In genomic region chr13:91154954-91155353, GRCh38 we compare ENCODE assay signal across 11 cellular contexts.
DNase-seq lines count a peak whose midpoint lies in the region; ATAC-seq, FAIRE-seq and TF ChIP-seq lines count a peak whose summit lies in the region.
"Had no signal": no experiment of that assay in that cellular context is flagged by ENCODE, and none has a peak within 500 bp of the region (broad histone marks: within the 10 kb centered on the region; RNA-seq: fewer than 3 reads in every experiment).

No MANE protein-coding gene starts in this region.

- H3K4me2 ChIP-seq in astrocyte (ENCODE audit: low read length) (peak overlapping the region; percentile 50), smooth muscle cell (peak overlapping the region; percentile 39)

- peaks cover 12% of the 10 kb centered on the region for H3K4me1 Mint-ChIP-seq in astrocyte (ENCODE audit: low read depth, unreplicated experiment)
- no peaks in the 10 kb centered on the region for H3K4me1 Mint-ChIP-seq in effector memory CD8-positive, alpha-beta T cell (ENCODE audit: low read depth in 2 of 2)

- no peaks in the 10 kb centered on the region for H3K27me3 Mint-ChIP-seq in astrocyte (ENCODE audit: low read depth, unreplicated experiment)
- peaks cover 0 to 7% of the 10 kb centered on the region in 2 donors for H3K27me3 Mint-ChIP-seq in effector memory CD8-positive, alpha-beta T cell

- H4K20me1 ChIP-seq in astrocyte (ENCODE audit: insufficient read depth, low read length) (no peaks in the 10 kb centered on the region), smooth muscle cell (ENCODE audit: low read depth) (no peaks in the 10 kb centered on the region)

- TF ChIP-seq CTCF in astrocyte (IDR thresholded peaks at IDR 0.05; ENCODE audit: insufficient read depth, low read depth, low read length) (no peak), smooth muscle cell (IDR thresholded peaks at IDR 0.05; ENCODE audit: borderline replicate concordance, insufficient read depth, poor library complexity, severe bottlenecking) (no peak)

- H3K27ac Mint-ChIP-seq in astrocyte (ENCODE audit: unreplicated experiment): peak overlapping the region; percentile 51
- H3K27ac Mint-ChIP-seq in effector memory CD8-positive, alpha-beta T cell: no peak overlapping the region

- no peaks in the 10 kb centered on the region for H3K36me3 ChIP-seq in astrocyte (ENCODE audit: insufficient read depth, low read length)
- H3K36me3 ChIP-seq in smooth muscle cell (ENCODE audit: low read depth): no peaks in the 10 kb centered on the region

- no peaks in the 10 kb centered on the region for H3K9me3 ChIP-seq in astrocyte (ENCODE audit: insufficient read depth, low read depth, low read length)
- H3K9me3 ChIP-seq in smooth muscle cell (replicated peaks; ENCODE audit: low read depth): no peaks in the 10 kb centered on the region

- H3K4me3 Mint-ChIP-seq in astrocyte (ENCODE audit: unreplicated experiment): no peak overlapping the region
- no peak overlapping the region for H3K4me3 Mint-ChIP-seq in effector memory CD8-positive, alpha-beta T cell

- WGBS in smooth muscle cell (ENCODE audit: low lambda C conversion rate): 71% methylated on average over 3 of the region's 3 CpGs

- no peak overlapping the region for H3K4me3 ChIP-seq in astrocyte (ENCODE audit: insufficient read depth, low read depth, low read length)
- H3K4me3 ChIP-seq in smooth muscle cell: no peak overlapping the region

- H3K4me1 ChIP-seq in astrocyte (ENCODE audit: insufficient read depth, low read length) (no peaks in the 10 kb centered on the region), smooth muscle cell (ENCODE audit: low read depth) (peaks cover 10% of the 10 kb centered on the region)

- no peaks in the 10 kb centered on the region for H3K27me3 ChIP-seq in astrocyte (ENCODE audit: insufficient read depth, low read length)
- H3K27me3 ChIP-seq in smooth muscle cell (ENCODE audit: low read depth): no peaks in the 10 kb centered on the region

- H3K9me3 Mint-ChIP-seq in astrocyte (ENCODE audit: unreplicated experiment): no peaks in the 10 kb centered on the region
- no peaks in the 10 kb centered on the region for H3K9me3 Mint-ChIP-seq in effector memory CD8-positive, alpha-beta T cell

- no peak for DNase-seq in astrocyte (ENCODE audit: low read depth)
- no peak for DNase-seq in smooth muscle cell (lab: John Stamatoyannopoulos, UW; ENCODE audit: unreplicated experiment)
- DNase-seq in OCI-M2 (lab: John Stamatoyannopoulos, UW; ENCODE audit: unreplicated experiment): no peak
- DNase-seq in effector memory CD8-positive, alpha-beta T cell: no peak
- no peak for DNase-seq in mesenteric fat pad (ENCODE audit: low spot score)
- DNase-seq in UCSD-AML1 (lab: John Stamatoyannopoulos, UW; ENCODE audit: unreplicated experiment): no peak
- DNase-seq: effector memory CD4-positive, alpha-beta T cell; NCI-H2081 had no signal

- H3F3A ChIP-seq in smooth muscle cell (ENCODE audit: low read depth): no peaks in the 10 kb centered on the region

- H3K79me2 ChIP-seq in astrocyte (ENCODE audit: insufficient read depth, low read length) (no peaks in the 10 kb centered on the region), smooth muscle cell (ENCODE audit: low read depth) (no peaks in the 10 kb centered on the region)

- no peak overlapping the region for H3K9ac ChIP-seq in astrocyte (ENCODE audit: low read length)
- no peak overlapping the region for H3K9ac ChIP-seq in smooth muscle cell (ENCODE audit: low read depth)

- H2AFZ ChIP-seq in astrocyte (ENCODE audit: low read depth, low read length): peak overlapping the region; percentile 11
- H2AFZ ChIP-seq in smooth muscle cell (ENCODE audit: low read depth): peak overlapping the region; percentile 32

- ATAC-seq in GM21423 (IDR thresholded peaks at IDR 0.05; ENCODE audit: unreplicated experiment) (peak; percentile 83), HG03460 (IDR thresholded peaks at IDR 0.05; ENCODE audit: unreplicated experiment) (peak; percentile 79)
- no peak for ATAC-seq in effector memory CD8-positive, alpha-beta T cell (replicated peaks)

- FAIRE-seq in astrocyte (lab: Jason Lieb, UNC): no peak
- FAIRE-seq: small intestine had no signal

- H3K27ac ChIP-seq in astrocyte (ENCODE audit: low read depth, low read length): no peak overlapping the region
- H3K27ac ChIP-seq in smooth muscle cell (ENCODE audit: low read depth): peak overlapping the region; percentile 7

- no peaks in the 10 kb centered on the region for H3K36me3 Mint-ChIP-seq in astrocyte (ENCODE audit: low read depth, unreplicated experiment)
- no peaks in the 10 kb centered on the region for H3K36me3 Mint-ChIP-seq in effector memory CD8-positive, alpha-beta T cell (ENCODE audit: insufficient read depth)
